Comparison of ENCODE assay signal across 8 cellular contexts in genomic region chrX:78064698-78065601, GRCh38. TPM values are rescaled to one million over a fixed set of nuclear protein-coding genes. Genes with fewer than 3 reads are reported as not detected.
DNase-seq lines count a peak whose midpoint lies in the region; ATAC-seq and TF ChIP-seq lines count a peak whose summit lies in the region.
"Not testable (repeated sequence)": the region's sequence is repeated elsewhere in the genome, so short reads cannot be mapped to it uniquely, and the experiment has no call there.

No MANE protein-coding gene starts in this region.

- H3K4me3 Mint-ChIP-seq in HFFc6, result peak overlapping the region; percentile 29
- not testable (repeated sequence) for H3K4me3 Mint-ChIP-seq in activated naive CD8-positive, alpha-beta T cell treated with anti-CD3 and anti-CD28 coated beads, Interleukin-2, amount 50 U/mL, for 24 hours

- not testable (repeated sequence) for H3K4me3 ChIP-seq in Panc1 (ENCODE audit: low read depth in 2 of 2, low read length in 2 of 2); fibroblast of pulmonary artery (replicated peaks; ENCODE audit: low read depth, low read length); gastrocnemius medialis

- not testable (repeated sequence) for H3K4me1 ChIP-seq in Panc1 (ENCODE audit: control insufficient read depth, insufficient read depth, low read length)
- H3K4me1 ChIP-seq in gastrocnemius medialis, result peaks cover 0 to 11% of the 10 kb centered on the region in 2 donors

- DNase-seq in Caki2 (ENCODE audit: low read depth) (peak; percentile 75), HFFc6 (peak; percentile 41), Panc1 (ENCODE audit: low read depth, low spot score) (peak; percentile 36), fibroblast of pulmonary artery (ENCODE audit: low read depth) (peak; percentile 71)
- not testable (repeated sequence) for DNase-seq in activated naive CD8-positive, alpha-beta T cell treated with anti-CD3 and anti-CD28 coated beads, Interleukin-2, amount 50 U/mL, for 24 hours; gastrocnemius medialis

- H3K9me3 ChIP-seq in Panc1 (ENCODE audit: control insufficient read depth, insufficient read depth, low read depth, low read length); gastrocnemius medialis: not testable (repeated sequence)

- TF ChIP-seq CTCF in HFFc6 (IDR thresholded peaks at IDR 0.05); Panc1 (IDR thresholded peaks at IDR 0.05); fibroblast of pulmonary artery (IDR thresholded peaks at IDR 0.05; ENCODE audit: low read length, missing control alignments); gastrocnemius medialis (IDR thresholded peaks at IDR 0.05 in 4 of 5, conservative IDR thresholded peaks at IDR 0.05 in 1 of 5): not testable (repeated sequence)

- H3K27ac ChIP-seq in Panc1 (ENCODE audit: low read length), result 0 out of 2 replicates have a peak overlapping the region, but pooled peaks have one; percentile 23
- peak overlapping the region; percentile 31 to 74 (median 70) for H3K27ac ChIP-seq in gastrocnemius medialis

- not testable (repeated sequence) for BruUV-seq in Panc1 (replicated peaks; lab: Mats Ljungman, UMichigan)

- POLR2A ChIA-PET in Panc1 (lab: Charles Lee), result not testable (repeated sequence)

- intact Hi-C loops in Panc1 (cut with micrococcal nuclease; ENCODE audit: unreplicated experiment); gastrocnemius medialis (cut with DNase I; ENCODE audit: low total_unique reads): not testable (repeated sequence)

- peaks cover 16% of the 10 kb centered on the region for H3K4me1 Mint-ChIP-seq in HFFc6 (ENCODE audit: low read depth)
- peaks cover 19% of the 10 kb centered on the region for H3K4me1 Mint-ChIP-seq in activated naive CD8-positive, alpha-beta T cell treated with anti-CD3 and anti-CD28 coated beads, Interleukin-2, amount 50 U/mL, for 24 hours

- not testable (repeated sequence) for H3K36me3 Mint-ChIP-seq in HFFc6 (ENCODE audit: low read depth); activated naive CD8-positive, alpha-beta T cell treated with anti-CD3 and anti-CD28 coated beads, Interleukin-2, amount 50 U/mL, for 24 hours (ENCODE audit: low read depth)

- H3K27me3 ChIP-seq in Panc1 (ENCODE audit: control insufficient read depth, insufficient read depth, low read length); gastrocnemius medialis: not testable (repeated sequence)

- ATAC-seq in GM19025 (IDR thresholded peaks at IDR 0.05; ENCODE audit: low read depth, unreplicated experiment) (peak; percentile 79), HG03442 (IDR thresholded peaks at IDR 0.05; ENCODE audit: unreplicated experiment) (peak; percentile 83), Panc1 (peak; percentile 78), gastrocnemius medialis (peak; percentile 82 to 84)
- peak; percentile 96 for ATAC-seq in activated naive CD8-positive, alpha-beta T cell treated with anti-CD3 and anti-CD28 coated beads, Interleukin-2, amount 50 U/mL, for 24 hours

- not testable (repeated sequence) for H3K27me3 Mint-ChIP-seq in HFFc6 (ENCODE audit: insufficient read depth); activated naive CD8-positive, alpha-beta T cell treated with anti-CD3 and anti-CD28 coated beads, Interleukin-2, amount 50 U/mL, for 24 hours

- peak overlapping the region; percentile 93 for H3K27ac Mint-ChIP-seq in HFFc6
- H3K27ac Mint-ChIP-seq in activated naive CD8-positive, alpha-beta T cell treated with anti-CD3 and anti-CD28 coated beads, Interleukin-2, amount 50 U/mL, for 24 hours, result peak overlapping the region; percentile 89

- not testable (repeated sequence) for H3K36me3 ChIP-seq in Panc1 (ENCODE audit: control insufficient read depth, insufficient read depth, low read length); gastrocnemius medialis

- H3K9me3 Mint-ChIP-seq in HFFc6; activated naive CD8-positive, alpha-beta T cell treated with anti-CD3 and anti-CD28 coated beads, Interleukin-2, amount 50 U/mL, for 24 hours: not testable (repeated sequence)

- CTCF ChIA-PET in Panc1 (lab: Charles Lee), result interaction anchor here (0.6 kb wide), 1 partner anchor 40 kb away, joined by 3 read pairs; no protein-coding TSS in a partner anchor

- TF ChIP-seq POLR2A in gastrocnemius medialis (IDR thresholded peaks at IDR 0.05), result not testable (repeated sequence)

- in situ Hi-C loops in Caki2 (cut with HindIII; ENCODE audit: low pct_unique_long_range_greater_than_20kb, low sequenced_read_pairs); Panc1 (cut with HindIII; ENCODE audit: low pct_unique_long_range_greater_than_20kb, low sequenced_read_pairs); gastrocnemius medialis (cut with MboI; ENCODE audit: low sequenced_read_pairs in 4 of 4): not testable (repeated sequence)

RNA-seq across cellular contexts. Expression of gene PGK1, which starts 39.1 kb away (rescaled TPM):
- 995 and 1,058 TPM in 2 replicates for total RNA-seq in Caki2 (2014; rRNA removed; shearing (Covaris generic); ENCODE audit: low replicate concordance)
- 100 to 1,000 TPM; 331 to 409 (median 375) TPM for total RNA-seq in HFFc6 (2021; fragmentation: NEBNext Ultra II Directional; extraction: Animal tissue kit (Norgen Biotek cat#: 25700))
- total RNA-seq in Panc1 (2021; ENCODE audit: unreplicated experiment) (541 TPM), gastrocnemius medialis (100 to 1,000 TPM; 220 to 392 (median 310) TPM)
- polyA plus RNA-seq in Panc1 (2012; ENCODE audit: insufficient read length), result 570 TPM
